Comparison of ENCODE assay signal across 1 cellular context in genomic region chr3:36904641-36905040, GRCh38.
TF ChIP-seq lines count a peak whose summit lies in the region.

No MANE protein-coding gene starts in this region.

TF ChIP-seq in K562, 482 proteins besides CTCF, POLR2A, EP300 and RAD21 (continued from another document):
- peak; percentile 37; the same call in 1 of the 2 replicates for TF ChIP-seq TFAP4 (CRISPR knock-in tag; IDR thresholded peaks at IDR 0.05; ENCODE audit: borderline replicate concordance)
- TF ChIP-seq DNMT1 (IDR thresholded peaks at IDR 0.05): no peak
- 0 out of 2 replicates have a peak, but pooled peaks have one; percentile 21 for TF ChIP-seq STAG1 (CRISPR knock-in tag; IDR thresholded peaks at IDR 0.05; ENCODE audit: borderline replicate concordance)
